8 cellular contexts compared by ENCODE assay signal in the genomic region with DNA sequence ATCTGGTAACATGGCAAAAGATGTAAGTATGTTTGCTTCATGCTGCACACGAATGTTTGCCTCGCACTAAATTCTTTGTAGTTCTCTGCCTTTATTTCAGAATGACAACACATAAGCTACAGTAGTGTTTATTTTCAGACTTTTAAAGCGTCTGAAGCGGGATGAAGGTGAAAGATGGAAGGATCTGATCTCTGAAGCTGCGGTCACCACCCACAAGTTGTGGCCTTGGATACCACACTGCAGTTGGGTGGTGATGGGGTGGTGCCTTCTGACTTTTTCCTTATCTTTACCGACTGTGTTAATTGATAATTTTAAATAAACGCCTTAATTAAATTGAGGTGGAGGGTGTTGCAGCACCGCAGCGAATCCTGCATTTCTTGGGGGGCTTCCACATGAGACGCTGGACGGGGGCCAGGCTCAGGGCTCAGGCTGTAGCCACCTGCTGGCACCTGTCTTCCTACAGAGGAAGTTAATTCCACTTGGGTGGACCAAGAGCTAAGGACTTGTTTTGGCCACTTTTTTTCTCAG. TPM values are rescaled to one million over a fixed set of nuclear protein-coding genes. Genes with fewer than 3 reads are reported as not detected.
DNase-seq lines count a peak whose midpoint lies in the region; ATAC-seq and TF ChIP-seq lines count a peak whose summit lies in the region.

No MANE protein-coding gene starts in this region.

- peaks cover 2% of the 10 kb centered on the region for H3K4me1 ChIP-seq in cardiac muscle cell (ENCODE audit: low read depth)
- peaks cover 13% of the 10 kb centered on the region for H3K4me1 ChIP-seq in upper lobe of right lung

- TF ChIP-seq CTCF in cardiac muscle cell (IDR thresholded peaks at IDR 0.05; ENCODE audit: low read depth, low read length) (no peak), upper lobe of right lung (IDR thresholded peaks at IDR 0.05) (no peak)

- H3K9me3 ChIP-seq in cardiac muscle cell (ENCODE audit: low read depth) (no peaks in the 10 kb centered on the region), upper lobe of right lung (no peaks in the 10 kb centered on the region)

- intact Hi-C loops in left ventricle myocardium superior (cut with micrococcal nuclease), result no loop called here
- intact Hi-C loops in upper lobe of right lung (cut with DNase I), result no loop called here

- DNase-seq in cardiac muscle cell (ENCODE audit: low read depth in 1 of 2, low spot score in 1 of 2), result no peak
- no peak for DNase-seq in left ventricle myocardium superior
- peak in 1 of 2 donors; percentile 26 for DNase-seq in activated naive CD4-positive, alpha-beta T cell treated with anti-CD3 and anti-CD28 coated beads, Interleukin-2, amount 50 U/mL, for 72 hours (ENCODE audit: low spot score in 2 of 2)
- peak; percentile 31 for DNase-seq in left lobe of liver (ENCODE audit: low spot score)
- DNase-seq in upper lobe of right lung, result peak; percentile 22

- H3K27me3 ChIP-seq in cardiac muscle cell (no peaks in the 10 kb centered on the region), upper lobe of right lung (no peaks in the 10 kb centered on the region)

- H3K4me3 ChIP-seq in cardiac muscle cell (peak overlapping the region; percentile 48), upper lobe of right lung (peak overlapping the region; percentile 62)

- H3K27ac ChIP-seq in cardiac muscle cell (no peak overlapping the region), upper lobe of right lung (no peak overlapping the region)

- no peak for ATAC-seq in left ventricle myocardium superior
- ATAC-seq in activated naive CD4-positive, alpha-beta T cell treated with anti-CD3 and anti-CD28 coated beads, Interleukin-2, amount 50 U/mL, for 72 hours, result no peak
- no peak for ATAC-seq in left lobe of liver
- no peak for ATAC-seq in upper lobe of right lung
- ATAC-seq in HG03039 (IDR thresholded peaks at IDR 0.05; ENCODE audit: unreplicated experiment), result no peak
- no peak for ATAC-seq in GM21723 (IDR thresholded peaks at IDR 0.05; ENCODE audit: unreplicated experiment)
- ATAC-seq in HG03460 (IDR thresholded peaks at IDR 0.05; ENCODE audit: unreplicated experiment), result no peak

- peaks cover 27 to 45% of the 10 kb centered on the region in 2 donors for H3K36me3 Mint-ChIP-seq in activated naive CD4-positive, alpha-beta T cell treated with anti-CD3 and anti-CD28 coated beads, Interleukin-2, amount 50 U/mL, for 72 hours

- H3K9me3 Mint-ChIP-seq in activated naive CD4-positive, alpha-beta T cell treated with anti-CD3 and anti-CD28 coated beads, Interleukin-2, amount 50 U/mL, for 72 hours, result no peaks in the 10 kb centered on the region

- H3K36me3 ChIP-seq in cardiac muscle cell (no peaks in the 10 kb centered on the region), upper lobe of right lung (peaks cover 6% of the 10 kb centered on the region)

- H3K27ac Mint-ChIP-seq in activated naive CD4-positive, alpha-beta T cell treated with anti-CD3 and anti-CD28 coated beads, Interleukin-2, amount 50 U/mL, for 72 hours, result peak overlapping the region; percentile 80 to 99

RNA-seq across cellular contexts. Expression of gene TFDP1, which starts 1.3 kb away (rescaled TPM):
- total RNA-seq in cardiac muscle cell (36.9 and 50.2 TPM in 2 replicates), left ventricle myocardium superior (45.1 TPM), left lobe of liver (23.5 TPM), upper lobe of right lung (42.3 TPM)
- polyA plus RNA-seq in cardiac muscle cell, result 68.1 and 81.7 TPM in 2 replicates
- total RNA-seq in activated naive CD4-positive, alpha-beta T cell treated with anti-CD3 and anti-CD28 coated beads, Interleukin-2, amount 50 U/mL, for 72 hours, result 100 to 1,000 TPM in 1 of 2 donors, 10 to 100 TPM in 1; 95.1 to 173 TPM

Comparison
In these comparisons a context has a peak if more than half of its experiments do, and no peak if none do; other contexts are left out.
1. DNase-seq: peak in left lobe of liver (single experiment) and upper lobe of right lung (single experiment); none in cardiac muscle cell (0 of 2) and left ventricle myocardium superior (single experiment).